Comparison of ENCODE assay signal across 23 cellular contexts in genomic region chr1:205345761-205346160, GRCh38. TPM values are rescaled to one million over a fixed set of nuclear protein-coding genes. Genes with fewer than 3 reads are reported as not detected.
DNase-seq lines count a peak whose midpoint lies in the region; ATAC-seq, FAIRE-seq and TF ChIP-seq lines count a peak whose summit lies in the region.
"Had no signal": no experiment of that assay in that cellular context is flagged by ENCODE, and none has a peak within 500 bp of the region (broad histone marks: within the 10 kb centered on the region; RNA-seq: fewer than 3 reads in every experiment).

No MANE protein-coding gene starts in this region.

- no peaks in the 10 kb centered on the region for H3K9me3 Mint-ChIP-seq in natural killer cell treated with Interleukin-12 subunit alpha and Interleukin-12 subunit beta and Interleukin-15 and Interleukin-18, amount 100 ng/mL, for 72 hours
- H3K9me3 Mint-ChIP-seq in natural killer cell (no peaks in the 10 kb centered on the region), neural progenitor cell (peaks cover 4% of the 10 kb centered on the region)
- H3K9me3 Mint-ChIP-seq: CD8-positive, alpha-beta T cell; GM23338; H9 had no signal

- TF ChIP-seq CTCF in natural killer cell (IDR thresholded peaks at IDR 0.05) (no peak), kidney (IDR thresholded peaks at IDR 0.05; ENCODE audit: borderline replicate concordance, extremely low read depth, insufficient read depth) (no peak), neural progenitor cell (IDR thresholded peaks at IDR 0.05) (no peak)

- H3K36me3 ChIP-seq in kidney (ENCODE audit: control insufficient read depth in 1 of 2, insufficient read depth in 2 of 2, low read length in 2 of 2) (no peaks in the 10 kb centered on the region), neural progenitor cell (no peaks in the 10 kb centered on the region)
- H3K36me3 ChIP-seq: BLaER1 had no signal

- peaks cover 25 to 44% of the 10 kb centered on the region in 2 donors for H3K27me3 Mint-ChIP-seq in natural killer cell treated with Interleukin-12 subunit alpha and Interleukin-12 subunit beta and Interleukin-15 and Interleukin-18, amount 100 ng/mL, for 72 hours
- H3K27me3 Mint-ChIP-seq in natural killer cell (ENCODE audit: low read depth in 2 of 2) (peaks cover 39 to 49% of the 10 kb centered on the region in 2 donors), neural progenitor cell (ENCODE audit: insufficient read depth, low read depth) (peaks cover 26% of the 10 kb centered on the region)

- FAIRE-seq in kidney (lab: Jason Lieb, UNC), result no peak
- no peak for FAIRE-seq in GM12892 (lab: Jason Lieb, UNC)
- FAIRE-seq: A204.1, G401.6, GM19239 had no signal

- intact Hi-C loops in natural killer cell (cut with micrococcal nuclease) (no loop called here), kidney (cut with DNase I) (no loop called here)

- no peaks in the 10 kb centered on the region for H3K36me3 Mint-ChIP-seq in natural killer cell treated with Interleukin-12 subunit alpha and Interleukin-12 subunit beta and Interleukin-15 and Interleukin-18, amount 100 ng/mL, for 72 hours
- H3K36me3 Mint-ChIP-seq in natural killer cell (no peaks in the 10 kb centered on the region), neural progenitor cell (peaks cover 6% of the 10 kb centered on the region)
- H3K36me3 Mint-ChIP-seq: CD4-positive, CD25-positive, alpha-beta regulatory T cell; CD8-positive, alpha-beta T cell had no signal

- H3K4me1 ChIP-seq in kidney (ENCODE audit: control insufficient read depth in 1 of 2, insufficient read depth in 1 of 2, low read depth in 1 of 2, low read length in 2 of 2) (peaks cover 0 to 7% of the 10 kb centered on the region in 2 donors), neural progenitor cell (peaks cover 43% of the 10 kb centered on the region)

- peaks cover 52% of the 10 kb centered on the region for H3F3A ChIP-seq in neural progenitor cell (ENCODE audit: low read depth)

- no peak for TF ChIP-seq POLR2A in GM12892 (IDR thresholded peaks at IDR 0.05; ENCODE audit: low read depth, low read length)

- peaks cover 13% of the 10 kb centered on the region for H4K20me1 ChIP-seq in neural progenitor cell (ENCODE audit: low read depth)

- no peak overlapping the region for H3K4me3 ChIP-seq in kidney (ENCODE audit: low read length in 2 of 2)
- no peak overlapping the region for H3K4me3 ChIP-seq in neural progenitor cell
- H3K4me3 ChIP-seq: BLaER1, GM23338 had no signal

- H3K4me2 ChIP-seq in neural progenitor cell, result no peak overlapping the region
- H3K4me2 ChIP-seq: BLaER1, GM23338 had no signal

- H3K9ac ChIP-seq in kidney (ENCODE audit: low read length in 2 of 2) (no peak overlapping the region), neural progenitor cell (no peak overlapping the region)
- H3K9ac ChIP-seq: BLaER1 had no signal

- H3K4me3 Mint-ChIP-seq in natural killer cell treated with Interleukin-12 subunit alpha and Interleukin-12 subunit beta and Interleukin-15 and Interleukin-18, amount 100 ng/mL, for 72 hours, result no peak overlapping the region
- no peak overlapping the region for H3K4me3 Mint-ChIP-seq in natural killer cell
- peak overlapping the region; percentile 44 for H3K4me3 Mint-ChIP-seq in neural progenitor cell
- H3K4me3 Mint-ChIP-seq: CD4-positive, CD25-positive, alpha-beta regulatory T cell; CD8-positive, alpha-beta T cell; GM23338 had no signal

- peaks cover 53% of the 10 kb centered on the region for H3K27me3 ChIP-seq in neural progenitor cell

- H3K27ac ChIP-seq in kidney (ENCODE audit: low read depth in 2 of 2, low read length in 2 of 2), result no peak overlapping the region
- H3K27ac ChIP-seq in neural progenitor cell, result no peak overlapping the region
- H3K27ac ChIP-seq: 22Rv1, BLaER1, C4-2B had no signal

- H3K4me1 Mint-ChIP-seq in natural killer cell treated with Interleukin-12 subunit alpha and Interleukin-12 subunit beta and Interleukin-15 and Interleukin-18, amount 100 ng/mL, for 72 hours (ENCODE audit: low read depth in 2 of 2), result peaks cover 6 to 16% of the 10 kb centered on the region in 2 donors
- H3K4me1 Mint-ChIP-seq in natural killer cell, result peaks cover 4 to 17% of the 10 kb centered on the region in 2 donors
- H3K4me1 Mint-ChIP-seq in neural progenitor cell, result peaks cover 58% of the 10 kb centered on the region

- peak; percentile 45 for DNase-seq in natural killer cell treated with Interleukin-12 subunit alpha and Interleukin-12 subunit beta and Interleukin-15 and Interleukin-18, amount 100 ng/mL, for 72 hours (ENCODE audit: low spot score)
- DNase-seq in natural killer cell (no peak), kidney (peak; percentile 8), neural progenitor cell (ENCODE audit: low spot score) (no peak), GM12892 (ENCODE audit: insufficient read length) (no peak), RKO (ENCODE audit: low spot score) (no peak)
- DNase-seq: Caco-2; CD4-positive, CD25-positive, alpha-beta regulatory T cell; CD8-positive, alpha-beta T cell; DMS153; DND-41; H9 had no signal

- no peaks in the 10 kb centered on the region for H3K79me2 ChIP-seq in neural progenitor cell (ENCODE audit: low read depth)

- H2AFZ ChIP-seq in neural progenitor cell (replicated peaks), result no peak overlapping the region
- H2AFZ ChIP-seq: GM23338 had no signal

- H3K9me3 ChIP-seq in kidney (ENCODE audit: control insufficient read depth in 1 of 2, low read length in 2 of 2) (no peaks in the 10 kb centered on the region), neural progenitor cell (ENCODE audit: low read depth) (no peaks in the 10 kb centered on the region)
- H3K9me3 ChIP-seq: Caco-2 had no signal

- H3K27ac Mint-ChIP-seq in natural killer cell treated with Interleukin-12 subunit alpha and Interleukin-12 subunit beta and Interleukin-15 and Interleukin-18, amount 100 ng/mL, for 72 hours, result no peak overlapping the region
- no peak overlapping the region for H3K27ac Mint-ChIP-seq in natural killer cell
- H3K27ac Mint-ChIP-seq in neural progenitor cell, result no peak overlapping the region
- H3K27ac Mint-ChIP-seq: B cell; CD4-positive, CD25-positive, alpha-beta regulatory T cell; CD8-positive, alpha-beta T cell; GM23338; H9 had no signal

- no peak for ATAC-seq in natural killer cell treated with Interleukin-12 subunit alpha and Interleukin-12 subunit beta and Interleukin-15 and Interleukin-18, amount 100 ng/mL, for 72 hours
- ATAC-seq in natural killer cell (no peak), HG02610 (IDR thresholded peaks at IDR 0.05; ENCODE audit: unreplicated experiment) (no peak)
- ATAC-seq: CD8-positive, alpha-beta T cell; GM23338; HCT116 had no signal

RNA-seq across cellular contexts. Expression of gene KLHDC8A, which starts 11.0 kb away (rescaled TPM):
- not detected for total RNA-seq in natural killer cell treated with Interleukin-12 subunit alpha and Interleukin-12 subunit beta and Interleukin-15 and Interleukin-18, amount 100 ng/mL, for 72 hours
- total RNA-seq in natural killer cell, result not detected
- total RNA-seq in kidney, result not detected
- not detected for polyA plus RNA-seq in kidney (ENCODE audit: insufficient read depth, low read depth, low replicate concordance)
- total RNA-seq in neural progenitor cell (ENCODE audit: low replicate concordance), result 9.7 and 20.2 TPM in 2 replicates
- not detected for polyA plus RNA-seq in GM12892 (2012; ENCODE audit: missing spikeins)
- total RNA-seq: Caco-2; CD4-positive, CD25-positive, alpha-beta regulatory T cell; CD8-positive, alpha-beta T cell; H4 had no signal

RNA-seq across cellular contexts. Expression of gene NUAK2, which starts 24.2 kb away (rescaled TPM):
- 1 to 10 TPM; 1.0 to 2.5 TPM for total RNA-seq in natural killer cell treated with Interleukin-12 subunit alpha and Interleukin-12 subunit beta and Interleukin-15 and Interleukin-18, amount 100 ng/mL, for 72 hours
- total RNA-seq in natural killer cell (10 to 100 TPM; 17.3 to 21.7 (median 21.5) TPM), kidney (19.4 TPM), neural progenitor cell (ENCODE audit: low replicate concordance) (29.4 and 56.2 TPM in 2 replicates)
- polyA plus RNA-seq in kidney (ENCODE audit: insufficient read depth, low read depth, low replicate concordance), result 15.1 TPM
- 1.4 TPM for polyA plus RNA-seq in GM12892 (2012; ENCODE audit: missing spikeins)

Comparison
In these comparisons a context has a peak if more than half of its experiments do, and no peak if none do; other contexts are left out.
1. DNase-seq: peak in natural killer cell treated with Interleukin-12 subunit alpha and Interleukin-12 subunit beta and Interleukin-15 and Interleukin-18, amount 100 ng/mL, for 72 hours (single experiment) and kidney (single experiment); none in natural killer cell (single experiment), neural progenitor cell (single experiment), GM12892 (single experiment) and RKO (single experiment).
2. RNA of gene KLHDC8A, which starts 11.0 kb away (total RNA-seq): 9.7 to 20.2 TPM in neural progenitor cell; not detected in natural killer cell treated with Interleukin-12 subunit alpha and Interleukin-12 subunit beta and Interleukin-15 and Interleukin-18, amount 100 ng/mL, for 72 hours, not detected in natural killer cell and not detected in kidney (single experiment); every median in the first group is over 10 times any median in the second.